2 cellular contexts compared by ENCODE assay signal in genomic region chr14:94019329-94019728, GRCh38.
A peak's percentile ranks its signal among the peaks of the same experiment; 100 is the strongest.
TF ChIP-seq lines count a peak whose summit lies in the region.

No MANE protein-coding gene starts in this region.

TF ChIP-seq in HepG2, 621 proteins besides CTCF, POLR2A, EP300 and RAD21:
- TF ChIP-seq ZNF124 (CRISPR knock-in tag; IDR thresholded peaks at IDR 0.05) (no peak), ZNF768 (CRISPR knock-in tag; IDR thresholded peaks at IDR 0.05) (peak; percentile 94), SALL1 (CRISPR knock-in tag; IDR thresholded peaks at IDR 0.05) (no peak)

TF ChIP-seq in H1, 55 proteins besides CTCF, POLR2A, EP300 and RAD21:
- no peak for TF ChIP-seq RXRA (IDR thresholded peaks at IDR 0.05; ENCODE audit: insufficient read depth, low read depth, low read length)
- no peak for TF ChIP-seq CREB1 (IDR thresholded peaks at IDR 0.05)
- no peak for TF ChIP-seq SUZ12 (IDR thresholded peaks at IDR 0.05; ENCODE audit: low read length)
- TF ChIP-seq SRF (IDR thresholded peaks at IDR 0.05; ENCODE audit: low read depth, low read length) = no peak
- TF ChIP-seq JUND (IDR thresholded peaks at IDR 0.05; ENCODE audit: low read length) = no peak
- no peak for TF ChIP-seq MAFK (IDR thresholded peaks at IDR 0.05; ENCODE audit: low read depth, low read length)
- TF ChIP-seq SAP30 (IDR thresholded peaks at IDR 0.05; ENCODE audit: insufficient read depth, insufficient replicate concordance, low read length) = no peak
- no peak for TF ChIP-seq BCL11A (IDR thresholded peaks at IDR 0.05; ENCODE audit: low read depth in 2 of 2, low read length in 2 of 2)
- TF ChIP-seq TCF12 (IDR thresholded peaks at IDR 0.05; ENCODE audit: low read depth, low read length) = no peak
- TF ChIP-seq SP4 (IDR thresholded peaks at IDR 0.05; ENCODE audit: low read length) = no peak
